Comparison of ENCODE assay signal across 25 cellular contexts in genomic region chr1:228068359-228068758, GRCh38.
"Had no signal": no experiment of that assay in that cellular context is flagged by ENCODE, and none has a peak within 500 bp of the region (broad histone marks: within the 10 kb centered on the region; RNA-seq: fewer than 3 reads in every experiment).

No MANE protein-coding gene starts in this region.

- ATAC-seq: stimulated activated effector memory CD8-positive, alpha-beta T cell treated with anti-CD3 and anti-CD28 coated beads, Interleukin-12 subunit alpha, Interleukin-12 subunit beta, amount 100 ng/mL, for 72 hours; stimulated activated memory B cell treated with anti-CD40 and anti-IgM and Interleukin-4, amounts not matched to agents 10 μg/mL and 1 μg/mL and 100 μg/mL, for 72 hours; stimulated activated naive B cell treated with anti-CD40 and anti-IgM and Interleukin-4, amounts not matched to agents 10 μg/mL and 1 μg/mL and 100 μg/mL, for 72 hours; stimulated activated naive CD8-positive, alpha-beta T cell treated with anti-CD3 and anti-CD28 coated beads, Interleukin-15, amount 100 ng/mL, for 72 hours; stimulated activated naive CD8-positive, alpha-beta T cell treated with anti-CD3 and anti-CD28 coated beads, Interleukin-15, Interleukin-2, amounts not matched to agents 100 U/mL and 50 U/mL, for 24 hours; upper lobe of right lung had no signal

- H3K27me3 ChIP-seq: testis had no signal

- H3K36me3 ChIP-seq: stomach, suprapubic skin, thoracic aorta, tibial artery, tibial nerve, transverse colon, upper lobe of left lung, upper lobe of right lung, uterus, vagina had no signal

- H3K27ac ChIP-seq: stomach, suprapubic skin, testis, thoracic aorta, tibial artery, tibial nerve, transverse colon, upper lobe of left lung, upper lobe of right lung, uterus, vagina had no signal

- H3K4me3 ChIP-seq: stomach, suprapubic skin, testis, thoracic aorta, tibial artery, tibial nerve, transverse colon, upper lobe of left lung, upper lobe of right lung, uterus, vagina had no signal

- DNase-seq: stimulated activated CD4-positive, alpha-beta T cell treated with anti-CD3 and anti-CD28 coated beads, Interleukin-2, amount 100 ng/mL, for 48 hours; stimulated activated CD4-positive, alpha-beta T cell treated with anti-CD3 and anti-CD28 coated beads, Interleukin-4, amount 100 ng/mL, for 1 hour; stimulated activated CD4-positive, alpha-beta T cell treated with anti-CD3 and anti-CD28 coated beads, Interleukin-4, amount 100 ng/mL, for 24 hours; stimulated activated CD4-positive, alpha-beta T cell treated with anti-CD3 and anti-CD28 coated beads, Interleukin-4, amount 100 ng/mL, for 4 hours; stimulated activated CD8-positive, alpha-beta memory T cell treated with anti-CD3 and anti-CD28 coated beads, Interleukin-4, amount 100 ng/mL, for 48 hours; stimulated activated naive B cell treated with anti-CD40 and anti-IgM and Interleukin-4, amounts not matched to agents 10 μg/mL and 1 μg/mL and 100 μg/mL, for 72 hours; stimulated activated naive CD4-positive, alpha-beta T cell; stimulated activated naive CD4-positive, alpha-beta T cell treated with Interleukin-2 at 50 U/mL for 16 hours; stimulated activated naive CD8-positive, alpha-beta T cell treated with anti-CD3 and anti-CD28 coated beads, Interleukin-15, amount 100 ng/mL, for 72 hours; stimulated activated naive CD8-positive, alpha-beta T cell treated with anti-CD3 and anti-CD28 coated beads, Interleukin-15, Interleukin-2, amounts not matched to agents 100 U/mL and 50 U/mL, for 24 hours; stomach; substantia nigra; testis; tibial artery; transverse colon; trophoblast cell; upper lobe of left lung; upper lobe of right lung; uterus had no signal

- H3K4me1 ChIP-seq: stomach, suprapubic skin, testis, transverse colon, upper lobe of left lung, upper lobe of right lung, uterus, vagina had no signal

- H3K9me3 ChIP-seq: stomach, suprapubic skin, testis, thoracic aorta, tibial artery, tibial nerve, transverse colon, upper lobe of left lung, upper lobe of right lung, uterus, vagina had no signal
